ENCODE assay signal across 8 cellular contexts in genomic region chr6:32843321-32843978, GRCh38. TPM values are rescaled to one million over a fixed set of nuclear protein-coding genes. Genes with fewer than 3 reads are reported as not detected.
A peak's percentile ranks its signal among the peaks of the same experiment; 100 is the strongest.
DNase-seq lines count a peak whose midpoint lies in the region; ATAC-seq, FAIRE-seq and TF ChIP-seq lines count a peak whose summit lies in the region.

No MANE protein-coding gene starts in this region.

- no TSS peak for BruUV-seq in PC-9 (replicated peaks; lab: Mats Ljungman, UMichigan)

- no peaks in the 10 kb centered on the region for H3K9me2 ChIP-seq in PC-9 (ENCODE audit: insufficient read depth)

- H3K27ac ChIP-seq in PC-9: no peak overlapping the region
- H3K27ac ChIP-seq in esophagus (ENCODE audit: low read depth in 2 of 2, low read length in 1 of 2): peak overlapping the region; percentile 97 to 98
- peak overlapping the region; percentile 54 to 97 (median 82) for H3K27ac ChIP-seq in pancreas

- CTCF ChIA-PET in PC-9 (lab: Charles Lee): interaction anchor here (1.1 kb wide), 2 partner anchors 13 to 18 kb away, joined by 3 to 4 read pairs; no protein-coding TSS in a partner anchor

- no peaks in the 10 kb centered on the region for H3K27me3 ChIP-seq in PC-9 (ENCODE audit: insufficient read depth, low read depth)
- H3K27me3 ChIP-seq in esophagus (ENCODE audit: control insufficient read depth in 1 of 2, insufficient read depth in 2 of 2, low read length in 2 of 2): no peaks in the 10 kb centered on the region
- H3K27me3 ChIP-seq in pancreas: no peaks in the 10 kb centered on the region

- TF ChIP-seq CTCF in PC-9 (conservative IDR thresholded peaks at IDR 0.05): no peak
- TF ChIP-seq CTCF in pancreas (IDR thresholded peaks at IDR 0.05): no peak

- 3 to 4% methylated on average over 28 of the region's 28 CpGs for WGBS in esophagus, 2 donors
- WGBS in pancreas, 2 donors: 12% methylated on average over 28 of the region's 28 CpGs

- H3K79me2 ChIP-seq in PC-9 (ENCODE audit: low read depth): no peaks in the 10 kb centered on the region

- H3K4me2 ChIP-seq in PC-9: peak overlapping the region; percentile 85

- ATAC-seq in pancreas: no peak
- no peak for ATAC-seq in GM21515 (IDR thresholded peaks at IDR 0.05; ENCODE audit: unreplicated experiment)
- ATAC-seq in GM21367 (IDR thresholded peaks at IDR 0.05; ENCODE audit: unreplicated experiment): no peak

- peak overlapping the region; percentile 86 for H2AFZ ChIP-seq in PC-9

- H4K20me1 ChIP-seq in PC-9 (ENCODE audit: insufficient read depth): no peaks in the 10 kb centered on the region

- POLR2A ChIA-PET in PC-9 (lab: Charles Lee; ENCODE audit: unreplicated experiment): no interaction called here

- peak overlapping the region; percentile 91 for H3K4me3 ChIP-seq in PC-9
- peak overlapping the region; percentile 68 to 86 for H3K4me3 ChIP-seq in esophagus (ENCODE audit: low read depth in 1 of 2, low read length in 2 of 2)
- H3K4me3 ChIP-seq in pancreas: peak overlapping the region; percentile 32 to 92 (median 72)

- no peaks in the 10 kb centered on the region for H3K36me3 ChIP-seq in PC-9 (ENCODE audit: low read depth)
- peaks cover 8 to 25% of the 10 kb centered on the region in 2 donors for H3K36me3 ChIP-seq in esophagus (ENCODE audit: control insufficient read depth in 2 of 2, insufficient read depth in 2 of 2, low read length in 1 of 2)
- H3K36me3 ChIP-seq in pancreas: peaks cover 6 to 7% (median 7%) of the 10 kb centered on the region in 3 donors

- H3K9me3 ChIP-seq in PC-9 (ENCODE audit: insufficient read depth, low read depth) (no peaks in the 10 kb centered on the region), esophagus (ENCODE audit: control insufficient read depth in 2 of 2, insufficient read depth in 1 of 2, low read depth in 1 of 2, low read length in 1 of 2) (no peaks in the 10 kb centered on the region), pancreas (no peaks in the 10 kb centered on the region)

- FAIRE-seq in pancreas (lab: Jason Lieb, UNC): no peak

- H3K4me1 ChIP-seq in PC-9 (replicated peaks; ENCODE audit: insufficient read depth): peaks cover 6% of the 10 kb centered on the region; the same call in 1 of the 2 replicates
- H3K4me1 ChIP-seq in esophagus (ENCODE audit: control insufficient read depth in 2 of 2, insufficient read depth in 2 of 2, low read length in 1 of 2): peaks cover 0 to 7% of the 10 kb centered on the region in 2 donors
- no peaks in the 10 kb centered on the region for H3K4me1 ChIP-seq in pancreas

- DNase-seq in NCI-H510A treated with DMSO at 0.1 percent for 48 hours (lab: John Stamatoyannopoulos, UW): peak; percentile 22
- DNase-seq in NCI-H510A (lab: John Stamatoyannopoulos, UW): no peak
- DNase-seq in PC-9: no peak
- peak in 1 of 6 donors; percentile 70 for DNase-seq in pancreas
- DNase-seq in D341Med (ENCODE audit: low spot score): no peak

- intact Hi-C loops in PC-9 (cut with micrococcal nuclease; ENCODE audit: unreplicated experiment): loop anchor here (10.0 kb wide), 1 partner anchor 861 kb away; no protein-coding TSS in a partner anchor
- intact Hi-C loops in pancreas (cut with DNase I): no loop called here

- H3F3A ChIP-seq in PC-9 (ENCODE audit: insufficient read depth, low read depth): 0 out of 2 replicates have a peak, but pooled peaks cover 9% of the 10 kb centered on the region

RNA-seq across cellular contexts. Expression of gene PSMB8, which starts 0.4 kb away (rescaled TPM):
- total RNA-seq in PC-9 (2021) (70.8 and 101 TPM in 2 replicates), pancreas (10 to 100 TPM in 5 of 6 donors, 1 to 10 TPM in 1; 7.4 to 40.2 (median 11.8) TPM)
- polyA plus RNA-seq in esophagus (10 to 100 TPM; 63.1 to 66.9 TPM), pancreas (10 to 100 TPM; 27.9 to 35.2 TPM)

RNA-seq across cellular contexts. Expression of gene TAP2, which starts 4.9 kb away (rescaled TPM):
- total RNA-seq in PC-9 (2021) (70.6 and 91.2 TPM in 2 replicates), pancreas (10 to 100 TPM in 4 of 6 donors, 1 to 10 TPM in 2; 5.0 to 23.1 (median 12.2) TPM)
- polyA plus RNA-seq in esophagus (10 to 100 TPM; 19.3 to 40.5 TPM), pancreas (10 to 100 TPM in 1 of 2 donors, 1 to 10 TPM in 1; 8.8 to 16.9 TPM)

RNA-seq across cellular contexts. Expression of gene TAP1, which starts 10.1 kb away (rescaled TPM):
- total RNA-seq in PC-9 (2021): 23.1 and 23.4 TPM in 2 replicates
- 10 to 100 TPM; 29.3 to 34.2 TPM for polyA plus RNA-seq in esophagus
- total RNA-seq in pancreas: 10 to 100 TPM in 5 of 6 donors, 1 to 10 TPM in 1; 7.8 to 32.1 (median 11.6) TPM
- 10 to 100 TPM; 18.8 to 28.5 TPM for polyA plus RNA-seq in pancreas

RNA-seq across cellular contexts. Expression of gene PSMB9, which starts 10.5 kb away (rescaled TPM):
- total RNA-seq in PC-9 (2021) (37.6 and 48.4 TPM in 2 replicates), pancreas (10 to 100 TPM in 2 of 6 donors, 1 to 10 TPM in 4; 5.1 to 18.1 (median 5.8) TPM)
- polyA plus RNA-seq in esophagus (10 to 100 TPM; 14.5 to 25.5 TPM), pancreas (10 to 100 TPM in 1 of 2 donors, 1 to 10 TPM in 1; 8.3 to 13.7 TPM)

RNA-seq across cellular contexts. Expression of gene HLA-DOB, which starts 26.6 kb away (rescaled TPM):
- 3.4 and 4.3 TPM in 2 replicates for total RNA-seq in PC-9 (2021)
- polyA plus RNA-seq in esophagus: 1 to 10 TPM in 1 of 2 donors, under 1 TPM in 1; 0.75 to 1.9 TPM
- under 1 TPM in 2 of 6 donors, not detected in 4; 0.21 to 0.87 TPM for total RNA-seq in pancreas
- under 1 TPM; 0.38 to 0.53 TPM for polyA plus RNA-seq in pancreas
